1 cellular context compared by ENCODE assay signal in genomic region chr7:74505426-74506328, GRCh38.
TF ChIP-seq lines count a peak whose summit lies in the region.

No MANE protein-coding gene starts in this region.

TF ChIP-seq in GM23338, 12 proteins besides CTCF, POLR2A, EP300 and RAD21 (continued from another document):
- TF ChIP-seq REST (IDR thresholded peaks at IDR 0.05; ENCODE audit: unreplicated experiment) (no peak), EZH2 (IDR thresholded peaks at IDR 0.05; ENCODE audit: low read depth, unreplicated experiment) (no peak), STAT1 (IDR thresholded peaks at IDR 0.05; ENCODE audit: unreplicated experiment) (no peak), ETS1 (IDR thresholded peaks at IDR 0.05) (no peak), ZNF331 (CRISPR knock-in tag; IDR thresholded peaks at IDR 0.05; ENCODE audit: low read depth) (no peak)
